Comparison of ENCODE assay signal across 14 cellular contexts in genomic region chr1:77100870-77101269, GRCh38.
"Had no signal": no experiment of that assay in that cellular context is flagged by ENCODE, and none has a peak within 500 bp of the region (broad histone marks: within the 10 kb centered on the region; RNA-seq: fewer than 3 reads in every experiment).

No MANE protein-coding gene starts in this region.

- DNase-seq: activated CD4-positive, alpha-beta memory T cell treated with anti-CD3 and anti-CD28 coated beads for 36 hours; activated CD4-positive, alpha-beta T cell treated with anti-CD3 and anti-CD28 coated beads for 36 hours; activated CD8-positive, alpha-beta memory T cell treated with anti-CD3 and anti-CD28 coated beads, Interleukin-2, amount 10 ng/mL, durations not matched to agents 7 days and 5 days; activated naive CD4-positive, alpha-beta T cell treated with anti-CD3 and anti-CD28 coated beads, Interleukin-2, amount 10 ng/mL, durations not matched to agents 7 days and 5 days; activated T-cell treated with anti-CD3 and anti-CD28 coated beads, Interleukin-2, amount 50 U/mL, for 1 hour; body of pancreas; cortex of kidney; effector CD4-positive, alpha-beta T cell; head of caudate nucleus; stimulated activated CD4-positive, alpha-beta T cell treated with anti-CD3 and anti-CD28 coated beads, Interleukin-12 subunit alpha, Interleukin-12 subunit beta, amount 100 ng/mL, for 4 hours; stimulated activated CD4-positive, alpha-beta T cell treated with anti-CD3 and anti-CD28 coated beads, Interleukin-2, amount 100 ng/mL, for 24 hours had no signal

- H3K27ac ChIP-seq: body of pancreas, esophagus muscularis mucosa, parathyroid adenoma had no signal

- H3K27me3 ChIP-seq: body of pancreas, esophagus muscularis mucosa had no signal

- H3K4me1 ChIP-seq: body of pancreas, esophagus muscularis mucosa, parathyroid adenoma had no signal

- H3K4me3 ChIP-seq: body of pancreas, esophagus muscularis mucosa had no signal

- ATAC-seq: activated CD4-positive, alpha-beta T cell treated with anti-CD3 and anti-CD28 coated beads for 36 hours; activated CD8-positive, alpha-beta memory T cell treated with anti-CD3 and anti-CD28 coated beads, Interleukin-2, amount 10 ng/mL, durations not matched to agents 7 days and 5 days; body of pancreas; stimulated activated memory B cell treated with anti-CD40 and anti-IgM and Interleukin-4, amounts not matched to agents 10 μg/mL and 1 μg/mL and 100 μg/mL, for 72 hours had no signal
